Comparison of ENCODE assay signal across 8 cellular contexts in the genomic region with DNA sequence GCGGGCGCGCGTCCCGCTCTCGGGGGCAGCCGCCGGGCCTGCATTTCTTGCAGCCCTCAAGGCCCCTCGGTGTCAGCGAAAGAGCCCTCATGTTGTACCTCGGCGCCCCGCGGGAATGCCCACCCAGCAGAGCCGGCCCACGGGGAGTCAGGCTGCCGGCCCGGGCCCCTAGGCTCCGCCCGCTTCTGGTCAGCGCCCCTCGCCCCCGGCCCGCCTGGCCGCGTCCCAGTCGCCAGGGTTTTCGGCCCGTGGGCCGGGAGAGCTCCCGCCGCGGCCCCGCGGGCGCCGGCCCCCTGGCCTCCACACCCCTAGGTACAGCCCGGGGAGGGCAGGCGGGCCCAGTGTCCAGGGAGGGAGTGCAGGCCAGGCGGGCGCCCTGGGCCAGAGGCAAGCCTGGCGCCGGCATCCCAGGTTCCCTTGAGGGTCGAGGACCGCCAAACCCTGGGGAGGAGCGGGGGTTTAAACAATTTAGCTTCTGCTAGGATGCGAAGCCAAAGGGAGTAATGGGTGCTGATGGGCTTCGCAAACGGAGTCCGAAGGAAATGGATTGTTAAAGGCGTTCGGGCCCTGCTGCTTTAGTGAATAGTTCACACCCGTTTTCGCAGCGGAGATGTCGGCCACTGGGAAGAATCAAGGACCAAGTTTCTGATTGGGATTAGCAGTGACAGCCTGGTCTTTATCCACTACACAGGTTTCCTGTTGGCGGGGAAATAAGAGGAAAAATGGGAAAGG. TPM values are rescaled to one million over a fixed set of nuclear protein-coding genes. Genes with fewer than 3 reads are reported as not detected.
DNase-seq lines count a peak whose midpoint lies in the region; ATAC-seq and TF ChIP-seq lines count a peak whose summit lies in the region.

No MANE protein-coding gene starts in this region.

- H4K20me1 ChIP-seq in BLaER1 treated with 17β-estradiol and CSF1 and Interleukin-3, amounts not matched to agents 10 nM and 100 nM, result peaks cover 0 to 20% (median 5%) of the 10 kb centered on the region in 11 experiments; a peak in 9 of 22 replicates
- no peaks in the 10 kb centered on the region for H4K20me1 ChIP-seq in neural cell (ENCODE audit: insufficient read depth)

- peaks cover 19% of the 10 kb centered on the region for H3K79me2 ChIP-seq in neural cell (replicated peaks; ENCODE audit: insufficient read depth, low read length)

- no peaks in the 10 kb centered on the region for H3K9me2 ChIP-seq in neural cell (ENCODE audit: insufficient read depth, low read length)

- no peak for ATAC-seq in GM21423 (IDR thresholded peaks at IDR 0.05; ENCODE audit: unreplicated experiment)

- peaks cover 40 to 56% (median 49%) of the 10 kb centered on the region in 10 experiments for H3K4me1 ChIP-seq in BLaER1 treated with 17β-estradiol and CSF1 and Interleukin-3, amounts not matched to agents 10 nM and 100 nM

- no peaks in the 10 kb centered on the region for H3K9me3 ChIP-seq in BLaER1 treated with 17β-estradiol and CSF1 and Interleukin-3, amounts not matched to agents 10 nM and 100 nM (replicated peaks in 1 of 11)
- no peaks in the 10 kb centered on the region for H3K9me3 ChIP-seq in KOPT-K1 (ENCODE audit: insufficient read depth, low read length, poor library complexity, severe bottlenecking)
- H3K9me3 ChIP-seq in neural cell (ENCODE audit: low read length), result no peaks in the 10 kb centered on the region

- no peaks in the 10 kb centered on the region for H3F3A ChIP-seq in neural cell (ENCODE audit: insufficient read depth, low read length, poor library complexity, severe bottlenecking)

- peak overlapping the region in 8 of 11 experiments; percentile 34 to 63 (median 46); a peak in 12 of 22 replicates for H3K27ac ChIP-seq in BLaER1 treated with 17β-estradiol and CSF1 and Interleukin-3, amounts not matched to agents 10 nM and 100 nM
- H3K27ac ChIP-seq in KOPT-K1 (ENCODE audit: low read depth, low read length, poor library complexity, severe bottlenecking) (peak overlapping the region; percentile 88), neural cell (ENCODE audit: low read length) (peak overlapping the region; percentile 50)

- H3K36me3 ChIP-seq in BLaER1 treated with 17β-estradiol and CSF1 and Interleukin-3, amounts not matched to agents 10 nM and 100 nM, result no peaks in the 10 kb centered on the region
- no peaks in the 10 kb centered on the region for H3K36me3 ChIP-seq in KOPT-K1 (ENCODE audit: insufficient read depth, low read length)
- H3K36me3 ChIP-seq in neural cell (ENCODE audit: insufficient read depth, low read length), result no peaks in the 10 kb centered on the region

- no peak for DNase-seq in epithelial cell of proximal tubule (ENCODE audit: low read depth)
- DNase-seq in NCI-H748 treated with DMSO at 0.1 percent for 48 hours (lab: John Stamatoyannopoulos, UW), result no peak
- DNase-seq in ureter (ENCODE audit: low spot score), result no peak
- no peak for DNase-seq in medulla oblongata (ENCODE audit: extremely low spot score)

- H3K9ac ChIP-seq in BLaER1 treated with 17β-estradiol and CSF1 and Interleukin-3, amounts not matched to agents 10 nM and 100 nM, result peak overlapping the region; percentile 52 to 75 (median 69)
- H3K9ac ChIP-seq in neural cell (ENCODE audit: low read length), result peak overlapping the region; percentile 70

- H3K4me3 ChIP-seq in BLaER1 treated with 17β-estradiol and CSF1 and Interleukin-3, amounts not matched to agents 10 nM and 100 nM, result peak overlapping the region; percentile 65 to 77 (median 67)
- H3K4me3 ChIP-seq in epithelial cell of proximal tubule (ENCODE audit: low read depth, low read length) (peak overlapping the region; percentile 8), neural cell (ENCODE audit: low read length) (peak overlapping the region; percentile 73)

- TF ChIP-seq RAD21 in neural cell (conservative IDR thresholded peaks at IDR 0.05), result no peak

- H3K27me3 ChIP-seq in BLaER1 treated with 17β-estradiol and CSF1 and Interleukin-3, amounts not matched to agents 10 nM and 100 nM, result peaks cover 69 to 76% (median 75%) of the 10 kb centered on the region in 11 experiments
- peaks cover 10% of the 10 kb centered on the region for H3K27me3 ChIP-seq in neural cell (ENCODE audit: insufficient read depth, low read depth, low read length)

- H3K4me2 ChIP-seq in BLaER1 treated with 17β-estradiol and CSF1 and Interleukin-3, amounts not matched to agents 10 nM and 100 nM, result peak overlapping the region; percentile 94 to 100 (median 97)
- H3K4me2 ChIP-seq in neural cell (ENCODE audit: low read length), result peak overlapping the region; percentile 43

- no peak for TF ChIP-seq CTCF in epithelial cell of proximal tubule (conservative IDR thresholded peaks at IDR 0.05; ENCODE audit: low read depth, low read length)
- TF ChIP-seq CTCF in neural cell (IDR thresholded peaks at IDR 0.05; ENCODE audit: poor library complexity, severe bottlenecking), result no peak

- no peak overlapping the region for H2AFZ ChIP-seq in neural cell (ENCODE audit: low read depth, low read length)

- TF ChIP-seq EP300 in neural cell (conservative IDR thresholded peaks at IDR 0.05; ENCODE audit: poor library complexity, severe bottlenecking), result no peak

TF ChIP-seq in neural cell, 6 proteins besides CTCF, POLR2A, EP300 and RAD21:
- TF ChIP-seq SMC3 (conservative IDR thresholded peaks at IDR 0.05; ENCODE audit: poor library complexity), result no peak
- no peak for TF ChIP-seq EZH2 (IDR thresholded peaks at IDR 0.05; ENCODE audit: borderline replicate concordance, insufficient read depth, low read length, poor library complexity, severe bottlenecking)
- TF ChIP-seq, protein P1, sequence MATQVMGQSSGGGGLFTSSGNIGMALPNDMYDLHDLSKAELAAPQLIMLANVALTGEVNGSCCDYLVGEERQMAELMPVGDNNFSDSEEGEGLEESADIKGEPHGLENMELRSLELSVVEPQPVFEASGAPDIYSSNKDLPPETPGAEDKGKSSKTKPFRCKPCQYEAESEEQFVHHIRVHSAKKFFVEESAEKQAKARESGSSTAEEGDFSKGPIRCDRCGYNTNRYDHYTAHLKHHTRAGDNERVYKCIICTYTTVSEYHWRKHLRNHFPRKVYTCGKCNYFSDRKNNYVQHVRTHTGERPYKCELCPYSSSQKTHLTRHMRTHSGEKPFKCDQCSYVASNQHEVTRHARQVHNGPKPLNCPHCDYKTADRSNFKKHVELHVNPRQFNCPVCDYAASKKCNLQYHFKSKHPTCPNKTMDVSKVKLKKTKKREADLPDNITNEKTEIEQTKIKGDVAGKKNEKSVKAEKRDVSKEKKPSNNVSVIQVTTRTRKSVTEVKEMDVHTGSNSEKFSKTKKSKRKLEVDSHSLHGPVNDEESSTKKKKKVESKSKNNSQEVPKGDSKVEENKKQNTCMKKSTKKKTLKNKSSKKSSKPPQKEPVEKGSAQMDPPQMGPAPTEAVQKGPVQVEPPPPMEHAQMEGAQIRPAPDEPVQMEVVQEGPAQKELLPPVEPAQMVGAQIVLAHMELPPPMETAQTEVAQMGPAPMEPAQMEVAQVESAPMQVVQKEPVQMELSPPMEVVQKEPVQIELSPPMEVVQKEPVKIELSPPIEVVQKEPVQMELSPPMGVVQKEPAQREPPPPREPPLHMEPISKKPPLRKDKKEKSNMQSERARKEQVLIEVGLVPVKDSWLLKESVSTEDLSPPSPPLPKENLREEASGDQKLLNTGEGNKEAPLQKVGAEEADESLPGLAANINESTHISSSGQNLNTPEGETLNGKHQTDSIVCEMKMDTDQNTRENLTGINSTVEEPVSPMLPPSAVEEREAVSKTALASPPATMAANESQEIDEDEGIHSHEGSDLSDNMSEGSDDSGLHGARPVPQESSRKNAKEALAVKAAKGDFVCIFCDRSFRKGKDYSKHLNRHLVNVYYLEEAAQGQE (IDR thresholded peaks at IDR 0.05; ENCODE audit: borderline replicate concordance), result no peak
- no peak for TF ChIP-seq TAF1 (IDR thresholded peaks at IDR 0.05; ENCODE audit: low read depth)
- no peak for TF ChIP-seq POLR2AphosphoS5 (IDR thresholded peaks at IDR 0.05)
- no peak for TF ChIP-seq MXI1 (conservative IDR thresholded peaks at IDR 0.05; ENCODE audit: poor library complexity, severe bottlenecking)
TF ChIP-seq in neural cell: peak in this region for 0.

RNA-seq across cellular contexts. Expression of a gene that starts 0.5 kb away (rescaled TPM):
- total RNA-seq in epithelial cell of proximal tubule (not detected in 2 replicates), ureter (3.6 TPM)
- 5.4 and 5.6 TPM in 2 replicates for polyA plus RNA-seq in neural cell
- polyA minus RNA-seq in neural cell, result 26.7 and 27.3 TPM in 2 replicates

Comparison
In these comparisons a context has a peak if more than half of its experiments do, and no peak if none do; other contexts are left out.
1. H3K4me3 ChIP-seq: peak in every context shown above with its lines; median percentile 73 in neural cell; 67 in BLaER1 treated with 17β-estradiol and CSF1 and Interleukin-3, amounts not matched to agents 10 nM and 100 nM; 8 in epithelial cell of proximal tubule.